Comparison of ENCODE assay signal across 9 cellular contexts in the genomic region with DNA sequence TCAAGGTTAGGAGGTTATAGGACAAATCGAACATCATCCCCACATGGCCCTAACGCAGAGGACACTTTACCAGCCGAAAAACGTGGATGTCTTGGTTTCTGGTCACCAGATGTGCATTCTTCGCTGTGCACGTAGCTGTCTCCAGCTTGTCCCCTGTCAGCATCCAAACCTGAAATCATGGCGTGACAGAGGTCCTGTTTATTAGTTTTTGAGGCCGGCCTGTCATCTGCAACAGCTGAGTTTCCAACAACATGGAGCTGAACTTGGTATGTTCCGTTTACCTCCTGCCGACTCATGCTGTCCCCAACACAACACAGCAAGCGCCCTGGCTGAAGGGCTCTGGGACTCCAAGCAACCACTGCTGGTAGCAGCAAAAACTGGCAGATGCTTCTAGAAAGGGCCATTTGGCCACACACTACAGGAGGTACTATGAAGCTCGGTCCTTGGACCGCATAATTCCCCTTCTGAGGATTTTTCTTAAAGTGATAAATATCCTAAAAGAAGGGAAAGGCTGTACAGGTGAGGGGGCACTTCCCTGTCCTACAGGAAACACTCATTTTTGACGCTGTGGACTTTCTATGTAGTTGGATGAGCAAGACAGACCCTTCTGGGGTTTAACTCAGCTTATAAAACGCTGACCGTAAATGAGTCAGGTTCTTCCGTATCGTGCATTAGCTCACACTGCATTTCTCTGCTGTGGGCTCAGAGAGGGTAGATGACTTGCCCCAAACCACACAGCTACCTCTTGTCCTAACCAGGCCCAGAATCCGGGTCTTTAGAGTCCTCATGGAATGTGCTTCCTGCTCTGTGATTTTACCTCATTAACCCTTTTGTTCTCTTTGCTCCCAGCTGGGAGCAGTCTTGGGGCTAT.
"Had no signal": no experiment of that assay in that cellular context is flagged by ENCODE, and none has a peak within 500 bp of the region (broad histone marks: within the 10 kb centered on the region; RNA-seq: fewer than 3 reads in every experiment).

No MANE protein-coding gene starts in this region.

- H3K9me3 ChIP-seq: esophagus muscularis mucosa, ovary, upper lobe of left lung had no signal

- H3K4me1 ChIP-seq: esophagus muscularis mucosa, foreskin keratinocyte, upper lobe of left lung had no signal

- H3K27ac ChIP-seq: esophagus muscularis mucosa, foreskin keratinocyte, ovary, upper lobe of left lung, WERI-Rb-1 had no signal

- ATAC-seq: foreskin keratinocyte had no signal

- H3K27me3 ChIP-seq: esophagus muscularis mucosa, foreskin keratinocyte, ovary, upper lobe of left lung had no signal

- DNase-seq: activated CD4-positive, alpha-beta T cell treated with anti-CD3 and anti-CD28 coated beads for 48 hours; amniotic stem cell; foreskin keratinocyte; mammary epithelial cell; ovary; stimulated activated CD4-positive, alpha-beta T cell treated with anti-CD3 and anti-CD28 coated beads, Interleukin-2, amount 100 ng/mL, for 48 hours; upper lobe of left lung; WERI-Rb-1 had no signal

- H3K4me3 ChIP-seq: esophagus muscularis mucosa, ovary, upper lobe of left lung had no signal

- H3K36me3 ChIP-seq: ovary had no signal
